In the genomic region with DNA sequence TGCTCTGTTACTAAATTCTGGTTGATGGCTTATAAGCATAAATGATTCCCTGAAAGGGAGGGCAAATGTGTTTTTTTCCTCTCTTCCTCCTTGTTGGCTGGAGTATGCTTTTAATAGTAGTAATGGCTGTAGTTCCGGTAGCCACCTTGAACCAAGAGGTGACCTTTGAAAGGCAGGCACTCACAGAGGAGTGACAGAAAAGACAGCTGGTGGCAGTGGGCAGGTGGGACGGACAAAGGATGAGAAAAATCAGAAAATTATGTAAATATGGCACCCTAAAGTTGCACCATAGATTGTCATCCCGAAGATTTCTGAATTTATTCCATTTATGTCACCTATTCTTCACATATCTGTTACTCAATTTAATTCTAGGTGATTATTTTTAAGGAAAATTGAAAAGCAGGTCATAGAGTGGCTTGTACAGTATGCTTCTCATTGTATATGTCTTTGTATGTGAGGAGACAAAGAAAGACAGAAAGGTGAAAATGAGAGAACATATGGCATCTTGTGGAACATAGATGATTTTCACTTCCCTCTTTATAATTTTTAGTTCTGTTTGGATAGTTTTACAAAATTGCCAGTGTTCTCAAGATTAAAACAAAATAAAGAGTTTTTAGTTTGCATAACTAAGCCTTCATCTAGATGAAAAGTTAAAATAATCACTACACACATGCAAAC, we compare ENCODE assay signal across 13 cellular contexts. TPM values are rescaled to one million over a fixed set of nuclear protein-coding genes. Genes with fewer than 3 reads are reported as not detected.
DNase-seq lines count a peak whose midpoint lies in the region; ATAC-seq and TF ChIP-seq lines count a peak whose summit lies in the region.
"Had no signal": no experiment of that assay in that cellular context is flagged by ENCODE, and none has a peak within 500 bp of the region (broad histone marks: within the 10 kb centered on the region; RNA-seq: fewer than 3 reads in every experiment).

No MANE protein-coding gene starts in this region.

- no peak for TF ChIP-seq CTCF in MM.1S (IDR thresholded peaks at IDR 0.05; ENCODE audit: low read length)
- TF ChIP-seq CTCF in transverse colon (IDR thresholded peaks at IDR 0.05) = no peak

- no peaks in the 10 kb centered on the region for H3K9me3 Mint-ChIP-seq in effector memory CD8-positive, alpha-beta T cell
- H3K9me3 Mint-ChIP-seq: HFFc6, neural progenitor cell had no signal

- intact Hi-C loops in aorta (cut with DNase I) = no loop called here
- intact Hi-C loops in transverse colon (cut with DNase I; ENCODE audit: low total_unique reads) = no loop called here

- H3K4me3 ChIP-seq in MM.1S (ENCODE audit: low read length) (peak overlapping the region; percentile 29; the same call in 1 of the 2 replicates), aorta (ENCODE audit: low read length in 2 of 2) (no peak overlapping the region), transverse colon (no peak overlapping the region)
- H3K4me3 ChIP-seq: neural progenitor cell had no signal

- H3K9me3 ChIP-seq in MM.1S (replicated peaks; ENCODE audit: insufficient read depth, low read length) = no peaks in the 10 kb centered on the region
- no peaks in the 10 kb centered on the region for H3K9me3 ChIP-seq in aorta (ENCODE audit: control insufficient read depth, low read length)
- H3K9me3 ChIP-seq in transverse colon = no peaks in the 10 kb centered on the region

- H3K9me2 ChIP-seq in MM.1S (replicated peaks; ENCODE audit: insufficient read depth, low read length) = no peaks in the 10 kb centered on the region

- in situ Hi-C loops in transverse colon (cut with MboI; ENCODE audit: low pct_ligation_motif_present in 1 of 4, low pct_unique_long_range_greater_than_20kb in 1 of 4, low sequenced_read_pairs in 3 of 4) = no loop called here

- H2AFZ ChIP-seq in MM.1S (ENCODE audit: low read length) = peak overlapping the region; percentile 82
- H2AFZ ChIP-seq: neural progenitor cell had no signal

- H3K27ac ChIP-seq in MM.1S (ENCODE audit: low read length) (peak overlapping the region; percentile 73; the same call in 1 of the 2 replicates), aorta (ENCODE audit: low read depth in 1 of 2, low read length in 2 of 2) (no peak overlapping the region), transverse colon (no peak overlapping the region)
- H3K27ac ChIP-seq: neural progenitor cell had no signal

- WGBS in aorta, 2 donors = 78 to 82% methylated on average over 3 of the region's 3 CpGs
- 83 to 88% methylated on average over 2 to 3 of the region's 3 CpGs for WGBS in transverse colon (ENCODE audit: low coverage in 1 of 2), 2 donors

- H3K27me3 ChIP-seq in MM.1S (replicated peaks; ENCODE audit: insufficient read depth, low read length) = no peaks in the 10 kb centered on the region
- no peaks in the 10 kb centered on the region for H3K27me3 ChIP-seq in aorta (ENCODE audit: control insufficient read depth in 1 of 2, insufficient read depth in 2 of 2, low read length in 1 of 2)
- H3K27me3 ChIP-seq in transverse colon = no peaks in the 10 kb centered on the region
- H3K27me3 ChIP-seq: neural progenitor cell had no signal

- DNase-seq in MM.1S (peak; percentile 26), COLO829 (ENCODE audit: low spot score) (no peak), aorta (no peak), transverse colon (no peak)
- DNase-seq in effector memory CD8-positive, alpha-beta T cell = no peak
- DNase-seq: cortex of kidney, HFFc6, NCI-H510A treated with DMSO at 0.1 percent for 48 hours had no signal

- H3K27ac Mint-ChIP-seq in effector memory CD8-positive, alpha-beta T cell = no peak overlapping the region
- H3K27ac Mint-ChIP-seq: activated naive CD4-positive, alpha-beta T cell treated with anti-CD3 and anti-CD28 coated beads, Interleukin-2, amount 50 U/mL, for 72 hours; HFFc6; neural progenitor cell had no signal

- H3K4me1 ChIP-seq in MM.1S (ENCODE audit: low read length) = peaks cover 30% of the 10 kb centered on the region
- H3K4me1 ChIP-seq in aorta (ENCODE audit: control insufficient read depth in 1 of 2, insufficient read depth in 2 of 2, low read length in 2 of 2) = no peaks in the 10 kb centered on the region
- no peaks in the 10 kb centered on the region for H3K4me1 ChIP-seq in transverse colon
- H3K4me1 ChIP-seq: neural progenitor cell had no signal

- no peaks in the 10 kb centered on the region for H3K27me3 Mint-ChIP-seq in effector memory CD8-positive, alpha-beta T cell

- H3K4me2 ChIP-seq in MM.1S (ENCODE audit: low read depth, low read length) = peak overlapping the region; percentile 54
- H3K4me2 ChIP-seq: neural progenitor cell had no signal

- H3K36me3 Mint-ChIP-seq in effector memory CD8-positive, alpha-beta T cell (ENCODE audit: insufficient read depth) = no peaks in the 10 kb centered on the region
- H3K36me3 Mint-ChIP-seq: activated naive CD4-positive, alpha-beta T cell treated with anti-CD3 and anti-CD28 coated beads, Interleukin-2, amount 50 U/mL, for 72 hours; neural progenitor cell had no signal

- H3K4me1 Mint-ChIP-seq in effector memory CD8-positive, alpha-beta T cell (ENCODE audit: low read depth in 2 of 2) = peaks cover 26 to 41% of the 10 kb centered on the region in 2 donors
- H3K4me1 Mint-ChIP-seq: neural progenitor cell had no signal

- no peaks in the 10 kb centered on the region for H3K79me2 ChIP-seq in MM.1S (ENCODE audit: low read length)

- TF ChIP-seq POLR2A in transverse colon (IDR thresholded peaks at IDR 0.05) = no peak

- H4K20me1 ChIP-seq in MM.1S (ENCODE audit: insufficient read depth, low read length) = no peaks in the 10 kb centered on the region

- no peak for TF ChIP-seq EP300 in transverse colon (IDR thresholded peaks at IDR 0.05; ENCODE audit: low read depth)

- 0 out of 2 replicates have a peak overlapping the region, but pooled peaks have one; percentile 12 for H3K9ac ChIP-seq in MM.1S (ENCODE audit: low read length)
- H3K9ac ChIP-seq: neural progenitor cell had no signal

- peaks cover 17% of the 10 kb centered on the region for H3F3A ChIP-seq in MM.1S (ENCODE audit: insufficient read depth, low read length)

- H3K4me3 Mint-ChIP-seq in effector memory CD8-positive, alpha-beta T cell = no peak overlapping the region
- H3K4me3 Mint-ChIP-seq: HFFc6, neural progenitor cell had no signal

- peak; percentile 75 for ATAC-seq in GM18511 (IDR thresholded peaks at IDR 0.05; ENCODE audit: unreplicated experiment)
- ATAC-seq in GM21367 (IDR thresholded peaks at IDR 0.05; ENCODE audit: unreplicated experiment) = peak; percentile 79
- peak; percentile 74 for ATAC-seq in HG02970 (IDR thresholded peaks at IDR 0.05; ENCODE audit: low FRiP score, unreplicated experiment)
- no peak for ATAC-seq in aorta (ENCODE audit: low FRiP score)
- no peak for ATAC-seq in effector memory CD8-positive, alpha-beta T cell (replicated peaks)
- ATAC-seq: activated naive CD4-positive, alpha-beta T cell treated with anti-CD3 and anti-CD28 coated beads, Interleukin-2, amount 50 U/mL, for 72 hours had no signal

- no peaks in the 10 kb centered on the region for H3K36me3 ChIP-seq in MM.1S (replicated peaks; ENCODE audit: insufficient read depth, low read length)
- H3K36me3 ChIP-seq in aorta (ENCODE audit: control insufficient read depth in 1 of 2, insufficient read depth in 2 of 2, low read length in 1 of 2) = peaks cover 0 to 4% of the 10 kb centered on the region in 2 donors
- H3K36me3 ChIP-seq in transverse colon = no peaks in the 10 kb centered on the region
- H3K36me3 ChIP-seq: neural progenitor cell had no signal

RNA-seq across cellular contexts. Expression of a gene that starts 17.0 kb away (rescaled TPM):
- total RNA-seq in aorta = 1 to 10 TPM; 2.6 to 5.0 TPM
- polyA plus RNA-seq in aorta = 1 to 10 TPM; 2.4 to 5.0 TPM
- 1 to 10 TPM in 1 of 4 donors, under 1 TPM in 1, not detected in 2; 0.27 to 1.9 TPM for total RNA-seq in transverse colon
- total RNA-seq: activated naive CD4-positive, alpha-beta T cell treated with anti-CD3 and anti-CD28 coated beads, Interleukin-2, amount 50 U/mL, for 72 hours; HFFc6 had no signal

Comparison
In these comparisons a context has a peak if more than half of its experiments do, and no peak if none do; other contexts are left out.
1. ATAC-seq: peak in GM18511 (single experiment), GM21367 (single experiment) and HG02970 (single experiment); none in aorta (single experiment) and effector memory CD8-positive, alpha-beta T cell (single experiment).